11 cellular contexts compared by ENCODE assay signal in genomic region chr21:43827015-43827611, GRCh38. TPM values are rescaled to one million over a fixed set of nuclear protein-coding genes. Genes with fewer than 3 reads are reported as not detected.
A peak's percentile ranks its signal among the peaks of the same experiment; 100 is the strongest.
DNase-seq lines count a peak whose midpoint lies in the region; ATAC-seq, FAIRE-seq and TF ChIP-seq lines count a peak whose summit lies in the region.
"Had no signal": no experiment of that assay in that cellular context is flagged by ENCODE, and none has a peak within 500 bp of the region (broad histone marks: within the 10 kb centered on the region; RNA-seq: fewer than 3 reads in every experiment).

No MANE protein-coding gene starts in this region.

- H3K4me3 ChIP-seq in MG63: no peak overlapping the region
- H3K4me3 ChIP-seq in bronchial epithelial cell (ENCODE audit: low read depth, low read length): no peak overlapping the region
- H3K4me3 ChIP-seq in lung: no peak overlapping the region
- H3K4me3 ChIP-seq: lower lobe of right lung, transverse colon had no signal

- H3K4me3 Mint-ChIP-seq in activated CD8-positive, alpha-beta memory T cell treated with anti-CD3 and anti-CD28 coated beads, Interleukin-2, amount 10 ng/mL, durations not matched to agents 7 days and 5 days: no peak overlapping the region

- H3K27me3 ChIP-seq in MG63 (peaks cover 24% of the 10 kb centered on the region), bronchial epithelial cell (ENCODE audit: control insufficient read depth, insufficient read depth, low read length) (peaks cover 4% of the 10 kb centered on the region), lung (ENCODE audit: control insufficient read depth, insufficient read depth) (no peaks in the 10 kb centered on the region)

- CTCF ChIA-PET in activated CD8-positive, alpha-beta memory T cell treated with anti-CD3 and anti-CD28 coated beads, Interleukin-2, amount 10 ng/mL, durations not matched to agents 7 days and 5 days (lab: Charles Lee): interaction anchor here (0.7 to 2.0 kb wide), 4 partner anchors 8 to 137 kb away, joined by 3 to 7 read pairs (median 4); no protein-coding TSS in a partner anchor

- DNase-seq in Caki2 (ENCODE audit: low read depth) (peak; percentile 67), MG63 (peak; percentile 84), bronchial epithelial cell (ENCODE audit: low read depth) (peak; percentile 56), lung (ENCODE audit: low spot score) (no peak), ureter (ENCODE audit: low spot score) (no peak), 8988T (no peak)
- no peak for DNase-seq in stimulated activated naive CD8-positive, alpha-beta T cell treated with anti-CD3 and anti-CD28 coated beads, Interleukin-15, Interleukin-2, amounts not matched to agents 100 U/mL and 50 U/mL, for 24 hours
- DNase-seq in activated CD8-positive, alpha-beta memory T cell treated with anti-CD3 and anti-CD28 coated beads, Interleukin-2, amount 10 ng/mL, durations not matched to agents 7 days and 5 days: no peak
- DNase-seq: lower lobe of right lung, MM.1S, transverse colon had no signal

- H3K27ac Mint-ChIP-seq in activated CD8-positive, alpha-beta memory T cell treated with anti-CD3 and anti-CD28 coated beads, Interleukin-2, amount 10 ng/mL, durations not matched to agents 7 days and 5 days: no peak overlapping the region

- H3K27ac ChIP-seq in lung (ENCODE audit: low read depth in 1 of 2, low read length in 1 of 2): no peak overlapping the region
- H3K27ac ChIP-seq: lower lobe of right lung, transverse colon had no signal

- TF ChIP-seq CTCF in bronchial epithelial cell (IDR thresholded peaks at IDR 0.05; ENCODE audit: insufficient read depth, low read length, severe bottlenecking) (no peak), lung (IDR thresholded peaks at IDR 0.05; ENCODE audit: control extremely low read depth, extremely low read depth) (no peak)

- WGBS in lung, 2 donors: 73 to 85% methylated on average over 18 of the region's 18 CpGs

- ATAC-seq in lung (ENCODE audit: insufficient read depth, low FRiP score): peak; percentile 17
- ATAC-seq in stimulated activated naive CD8-positive, alpha-beta T cell treated with anti-CD3 and anti-CD28 coated beads, Interleukin-15, Interleukin-2, amounts not matched to agents 100 U/mL and 50 U/mL, for 24 hours: no peak
- ATAC-seq in activated CD8-positive, alpha-beta memory T cell treated with anti-CD3 and anti-CD28 coated beads, Interleukin-2, amount 10 ng/mL, durations not matched to agents 7 days and 5 days: no peak

- H3K9me3 ChIP-seq in MG63: peaks cover 4% of the 10 kb centered on the region; the same call in 1 of the 2 replicates
- H3K9me3 ChIP-seq in lung (ENCODE audit: control insufficient read depth in 2 of 2, insufficient read depth in 1 of 2, low read length in 1 of 2): no peaks in the 10 kb centered on the region
- H3K9me3 ChIP-seq: lower lobe of right lung, transverse colon had no signal

- H3K27me3 Mint-ChIP-seq in activated CD8-positive, alpha-beta memory T cell treated with anti-CD3 and anti-CD28 coated beads, Interleukin-2, amount 10 ng/mL, durations not matched to agents 7 days and 5 days: peaks cover 35% of the 10 kb centered on the region

- no peaks in the 10 kb centered on the region for H3K36me3 Mint-ChIP-seq in activated CD8-positive, alpha-beta memory T cell treated with anti-CD3 and anti-CD28 coated beads, Interleukin-2, amount 10 ng/mL, durations not matched to agents 7 days and 5 days

- H3K9me3 Mint-ChIP-seq in activated CD8-positive, alpha-beta memory T cell treated with anti-CD3 and anti-CD28 coated beads, Interleukin-2, amount 10 ng/mL, durations not matched to agents 7 days and 5 days (ENCODE audit: low read depth): no peaks in the 10 kb centered on the region

- in situ Hi-C loops in Caki2 (cut with HindIII; ENCODE audit: low pct_unique_long_range_greater_than_20kb, low sequenced_read_pairs): no loop called here

- H3K4me1 Mint-ChIP-seq in activated CD8-positive, alpha-beta memory T cell treated with anti-CD3 and anti-CD28 coated beads, Interleukin-2, amount 10 ng/mL, durations not matched to agents 7 days and 5 days: no peaks in the 10 kb centered on the region

- no peaks in the 10 kb centered on the region for H3K4me1 ChIP-seq in lung (ENCODE audit: control insufficient read depth in 2 of 2, insufficient read depth in 2 of 2, low read length in 2 of 2)

- H3K36me3 ChIP-seq in MG63 (no peaks in the 10 kb centered on the region), bronchial epithelial cell (ENCODE audit: control insufficient read depth, insufficient read depth, low read length) (no peaks in the 10 kb centered on the region), lung (ENCODE audit: control insufficient read depth in 2 of 2, insufficient read depth in 2 of 2, low read length in 2 of 2) (no peaks in the 10 kb centered on the region)
- H3K36me3 ChIP-seq: lower lobe of right lung, transverse colon had no signal

- no peak for FAIRE-seq in bronchial epithelial cell (lab: Jason Lieb, UNC)

RNA-seq across cellular contexts. Expression of gene RRP1, which starts 37.7 kb away (rescaled TPM):
- total RNA-seq in Caki2 (2014; rRNA removed; shearing (Covaris generic); ENCODE audit: low replicate concordance): 39.1 and 47.8 TPM in 2 replicates
- total RNA-seq in MG63 (2014; rRNA removed; shearing (Covaris generic); ENCODE audit: low replicate concordance): 72.4 and 109 TPM in 2 replicates
- total RNA-seq in bronchial epithelial cell: 27.1 and 34.5 TPM in 2 replicates
- 10 to 100 TPM; 23.0 to 26.7 TPM for total RNA-seq in lung
- polyA plus RNA-seq in lung: 10 to 100 TPM; 15.8 to 15.9 TPM
- 32.0 TPM for total RNA-seq in ureter
- total RNA-seq in activated CD8-positive, alpha-beta memory T cell treated with anti-CD3 and anti-CD28 coated beads, Interleukin-2, amount 10 ng/mL, durations not matched to agents 7 days and 5 days: 10 to 100 TPM; 37.7 to 45.2 TPM

RNA-seq across cellular contexts. Expression of gene AGPAT3, which starts 37.9 kb away (rescaled TPM):
- 29.0 and 56.9 TPM in 2 replicates for total RNA-seq in Caki2 (2014; rRNA removed; shearing (Covaris generic); ENCODE audit: low replicate concordance)
- total RNA-seq in MG63 (2014; rRNA removed; shearing (Covaris generic); ENCODE audit: low replicate concordance): 23.3 and 45.1 TPM in 2 replicates
- 40.5 and 47.5 TPM in 2 replicates for total RNA-seq in bronchial epithelial cell
- total RNA-seq in lung: 100 to 1,000 TPM in 1 of 2 donors, 10 to 100 TPM in 1; 40.2 to 120 TPM
- polyA plus RNA-seq in lung: 10 to 100 TPM; 29.4 to 47.6 TPM
- total RNA-seq in ureter: 84.7 TPM
- total RNA-seq in activated CD8-positive, alpha-beta memory T cell treated with anti-CD3 and anti-CD28 coated beads, Interleukin-2, amount 10 ng/mL, durations not matched to agents 7 days and 5 days: 100 to 1,000 TPM in 1 of 2 experiments, 10 to 100 TPM in 1; 94.3 to 101 TPM

RNA-seq across cellular contexts. Expression of gene CSTB, which starts 51.0 kb away (rescaled TPM):
- 20.5 and 23.1 TPM in 2 replicates for total RNA-seq in Caki2 (2014; rRNA removed; shearing (Covaris generic); ENCODE audit: low replicate concordance)
- 5.5 and 11.1 TPM in 2 replicates for total RNA-seq in MG63 (2014; rRNA removed; shearing (Covaris generic); ENCODE audit: low replicate concordance)
- total RNA-seq in bronchial epithelial cell (31.3 and 139 TPM in 2 replicates), lung (100 to 1,000 TPM in 1 of 2 donors, 10 to 100 TPM in 1; 33.2 to 140 TPM), ureter (181 TPM)
- 100 to 1,000 TPM; 222 to 263 TPM for polyA plus RNA-seq in lung
- total RNA-seq in activated CD8-positive, alpha-beta memory T cell treated with anti-CD3 and anti-CD28 coated beads, Interleukin-2, amount 10 ng/mL, durations not matched to agents 7 days and 5 days: 10 to 100 TPM; 44.2 to 47.4 TPM

Comparison
In these comparisons a context has a peak if more than half of its experiments do, and no peak if none do; other contexts are left out.
1. DNase-seq: peak in Caki2 (single experiment), MG63 (single experiment) and bronchial epithelial cell (single experiment); none in lung (single experiment), stimulated activated naive CD8-positive, alpha-beta T cell treated with anti-CD3 and anti-CD28 coated beads, Interleukin-15, Interleukin-2, amounts not matched to agents 100 U/mL and 50 U/mL, for 24 hours (single experiment), ureter (single experiment), activated CD8-positive, alpha-beta memory T cell treated with anti-CD3 and anti-CD28 coated beads, Interleukin-2, amount 10 ng/mL, durations not matched to agents 7 days and 5 days (single experiment) and 8988T (single experiment).